Comparison of ENCODE assay signal across 19 cellular contexts in genomic region chr6:162533009-162533400, GRCh38.
"Had no signal": no experiment of that assay in that cellular context is flagged by ENCODE, and none has a peak within 500 bp of the region (broad histone marks: within the 10 kb centered on the region; RNA-seq: fewer than 3 reads in every experiment).

No MANE protein-coding gene starts in this region.

- H3K9me3 ChIP-seq: esophagus squamous epithelium, heart right ventricle, thyroid gland had no signal

- DNase-seq: activated CD4-positive, alpha-beta T cell treated with anti-CD3 and anti-CD28 coated beads, Interleukin-2, amount 50 U/mL, for 1 hour; activated CD4-positive, CD25-positive, alpha-beta regulatory T cell treated with anti-CD3 and anti-CD28 coated beads, Interleukin-2, amount 50 U/mL, for 72 hours; activated CD8-positive, alpha-beta memory T cell treated with anti-CD3 and anti-CD28 coated beads for 24 hours; activated CD8-positive, alpha-beta memory T cell treated with anti-CD3 and anti-CD28 coated beads, Interleukin-2, amount 50 U/mL, for 48 hours; activated effector memory CD4-positive, alpha-beta T cell treated with Interleukin-2 at 50 U/mL for 16 hours; activated naive CD4-positive, alpha-beta T cell treated with anti-CD3 and anti-CD28 coated beads, Interleukin-2, amount 50 U/mL, for 16 hours; activated T-cell treated with anti-CD3 and anti-CD28 coated beads, Interleukin-2, amount 50 U/mL, for 48 hours; cortex of kidney; esophagus squamous epithelium; heart right ventricle; immature natural killer cell; kidney glomerular epithelial cell; mesendoderm; nephron progenitor cell; stimulated activated CD4-positive, alpha-beta T cell treated with anti-CD3 and anti-CD28 coated beads, Interleukin-2, amount 100 ng/mL, for 24 hours; stimulated activated naive CD4-positive, alpha-beta T cell treated with Interleukin-2 at 50 U/mL for 16 hours; T-helper 2 cell; thyroid gland had no signal

- H3K4me3 Mint-ChIP-seq: immature natural killer cell, nephron progenitor cell had no signal

- H3K4me3 ChIP-seq: esophagus squamous epithelium, heart right ventricle, thyroid gland had no signal

- H3K4me1 Mint-ChIP-seq: immature natural killer cell had no signal

- H3K27me3 ChIP-seq: esophagus squamous epithelium, heart right ventricle, thyroid gland had no signal

- H3K27ac ChIP-seq: esophagus squamous epithelium, thyroid gland, VCaP had no signal

- H3K9me3 Mint-ChIP-seq: nephron progenitor cell had no signal

- H3K4me1 ChIP-seq: esophagus squamous epithelium, thyroid gland had no signal

- H3K27ac Mint-ChIP-seq: immature natural killer cell, nephron progenitor cell had no signal

- H3K36me3 ChIP-seq: esophagus squamous epithelium, heart right ventricle, thyroid gland had no signal

- H3K36me3 Mint-ChIP-seq: immature natural killer cell had no signal
